In genomic region chr11:19836666-19837065, GRCh38 we compare ENCODE assay signal across 2 cellular contexts.
A peak's percentile ranks its signal among the peaks of the same experiment; 100 is the strongest.
TF ChIP-seq lines count a peak whose summit lies in the region.

No MANE protein-coding gene starts in this region.

TF ChIP-seq in GM12891, 5 proteins besides CTCF, POLR2A, EP300 and RAD21 (continued from another document):
- TF ChIP-seq POLR2AphosphoS5 (IDR thresholded peaks at IDR 0.05; ENCODE audit: low read depth, low read length), result no peak

TF ChIP-seq in GM12878, 131 proteins besides CTCF, POLR2A, EP300 and RAD21:
- TF ChIP-seq, protein P1, sequence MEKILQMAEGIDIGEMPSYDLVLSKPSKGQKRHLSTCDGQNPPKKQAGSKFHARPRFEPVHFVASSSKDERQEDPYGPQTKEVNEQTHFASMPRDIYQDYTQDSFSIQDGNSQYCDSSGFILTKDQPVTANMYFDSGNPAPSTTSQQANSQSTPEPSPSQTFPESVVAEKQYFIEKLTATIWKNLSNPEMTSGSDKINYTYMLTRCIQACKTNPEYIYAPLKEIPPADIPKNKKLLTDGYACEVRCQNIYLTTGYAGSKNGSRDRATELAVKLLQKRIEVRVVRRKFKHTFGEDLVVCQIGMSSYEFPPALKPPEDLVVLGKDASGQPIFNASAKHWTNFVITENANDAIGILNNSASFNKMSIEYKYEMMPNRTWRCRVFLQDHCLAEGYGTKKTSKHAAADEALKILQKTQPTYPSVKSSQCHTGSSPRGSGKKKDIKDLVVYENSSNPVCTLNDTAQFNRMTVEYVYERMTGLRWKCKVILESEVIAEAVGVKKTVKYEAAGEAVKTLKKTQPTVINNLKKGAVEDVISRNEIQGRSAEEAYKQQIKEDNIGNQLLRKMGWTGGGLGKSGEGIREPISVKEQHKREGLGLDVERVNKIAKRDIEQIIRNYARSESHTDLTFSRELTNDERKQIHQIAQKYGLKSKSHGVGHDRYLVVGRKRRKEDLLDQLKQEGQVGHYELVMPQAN (conservative IDR thresholded peaks at IDR 0.05), result no peak
- TF ChIP-seq SPI1 (IDR thresholded peaks at IDR 0.05; ENCODE audit: borderline replicate concordance, insufficient read depth, low read depth, low read length) (peak; percentile 81), POLR2AphosphoS5 (IDR thresholded peaks at IDR 0.05; ENCODE audit: low read length) (no peak)
